Comparison of ENCODE assay signal across 27 cellular contexts in the genomic region with DNA sequence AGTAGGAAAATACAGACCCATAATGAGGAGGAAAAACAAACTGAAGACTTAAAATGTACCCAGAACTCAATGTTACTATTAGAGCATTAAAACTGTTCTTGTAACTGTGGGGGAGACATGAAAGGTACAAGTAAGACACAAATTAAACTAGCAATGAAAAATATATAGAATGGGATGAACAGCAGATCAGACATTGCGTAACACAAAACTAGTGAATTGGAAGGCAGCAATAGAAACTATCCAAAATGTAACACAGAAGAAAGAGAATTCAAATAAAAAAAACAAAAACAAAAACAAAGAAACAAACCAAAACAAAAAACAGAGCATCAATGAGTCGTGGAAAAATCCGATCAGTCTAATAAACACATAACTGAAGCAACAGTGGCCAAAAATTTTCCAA.
"Had no signal": no experiment of that assay in that cellular context is flagged by ENCODE, and none has a peak within 500 bp of the region (broad histone marks: within the 10 kb centered on the region; RNA-seq: fewer than 3 reads in every experiment).

No MANE protein-coding gene starts in this region.

- H3K4me1 ChIP-seq: esophagus squamous epithelium, gastrocnemius medialis, heart right ventricle, left lung, lower lobe of right lung had no signal

- H3K9me3 ChIP-seq: gastrocnemius medialis, lower lobe of right lung had no signal

- H3K36me3 ChIP-seq: esophagus squamous epithelium, gastrocnemius medialis, heart right ventricle, left lung, lower lobe of right lung had no signal

- DNase-seq: dermis blood vessel endothelial cell; dorsolateral prefrontal cortex; effector CD4-positive, alpha-beta T cell; effector memory CD4-positive, alpha-beta T cell; erythroblast; esophagus squamous epithelium; foreskin fibroblast; foreskin melanocyte; gastrocnemius medialis; glutamatergic neuron; head of caudate nucleus; heart right ventricle; hippocampal formation; left cardiac atrium; left lung; left ventricle myocardium superior; lower lobe of right lung; mesenchymal stem cell; mucosa of descending colon; naive B cell had no signal

- FAIRE-seq: colon, endometrium, islet of Langerhans, keratinocyte had no signal

- H3K4me3 ChIP-seq: coronary artery, dorsolateral prefrontal cortex, esophagus squamous epithelium, gastrocnemius medialis, heart right ventricle, left lung, lower lobe of right lung, mucosa of descending colon had no signal

- H3K27me3 ChIP-seq: gastrocnemius medialis, left lung had no signal

- ATAC-seq: esophagus mucosa, gastrocnemius medialis, heart right ventricle, left cardiac atrium, left lung, left ventricle myocardium superior, lower lobe of right lung, mucosa of descending colon had no signal

- H3K27ac ChIP-seq: coronary artery, dorsolateral prefrontal cortex, epithelial cell of prostate, esophagus squamous epithelium, gastrocnemius medialis, heart right ventricle, left lung, lower lobe of right lung had no signal
